ENCODE assay signal across 1 cellular context in the genomic region with DNA sequence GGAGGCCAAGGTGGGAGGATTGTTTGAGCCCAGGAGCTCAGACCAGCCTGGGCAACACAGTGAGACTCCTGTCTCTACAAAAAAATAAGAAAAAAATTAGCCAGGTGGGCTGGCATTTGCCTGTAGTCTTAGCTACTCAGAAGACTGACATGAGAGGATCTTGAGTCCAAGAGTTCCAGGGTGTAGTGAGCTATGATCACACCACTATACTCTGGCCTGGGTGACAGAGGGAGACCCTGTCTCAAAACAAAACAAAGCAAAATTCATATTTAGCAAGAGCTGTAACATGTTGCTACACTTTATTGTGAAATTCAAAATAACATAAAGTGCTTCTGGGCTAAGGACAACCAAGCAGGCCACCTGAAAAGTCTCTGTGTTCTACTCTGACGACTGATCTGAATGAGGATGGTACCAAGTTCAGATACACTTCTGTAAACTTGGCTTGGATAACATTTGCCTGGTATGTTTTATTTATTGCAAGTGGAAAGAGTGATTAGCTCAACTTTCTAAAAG.
TF ChIP-seq lines count a peak whose summit lies in the region.

No MANE protein-coding gene starts in this region.

TF ChIP-seq in HCT116, 20 proteins besides CTCF, POLR2A, EP300 and RAD21 (continued from another document):
- TF ChIP-seq, protein P1, sequence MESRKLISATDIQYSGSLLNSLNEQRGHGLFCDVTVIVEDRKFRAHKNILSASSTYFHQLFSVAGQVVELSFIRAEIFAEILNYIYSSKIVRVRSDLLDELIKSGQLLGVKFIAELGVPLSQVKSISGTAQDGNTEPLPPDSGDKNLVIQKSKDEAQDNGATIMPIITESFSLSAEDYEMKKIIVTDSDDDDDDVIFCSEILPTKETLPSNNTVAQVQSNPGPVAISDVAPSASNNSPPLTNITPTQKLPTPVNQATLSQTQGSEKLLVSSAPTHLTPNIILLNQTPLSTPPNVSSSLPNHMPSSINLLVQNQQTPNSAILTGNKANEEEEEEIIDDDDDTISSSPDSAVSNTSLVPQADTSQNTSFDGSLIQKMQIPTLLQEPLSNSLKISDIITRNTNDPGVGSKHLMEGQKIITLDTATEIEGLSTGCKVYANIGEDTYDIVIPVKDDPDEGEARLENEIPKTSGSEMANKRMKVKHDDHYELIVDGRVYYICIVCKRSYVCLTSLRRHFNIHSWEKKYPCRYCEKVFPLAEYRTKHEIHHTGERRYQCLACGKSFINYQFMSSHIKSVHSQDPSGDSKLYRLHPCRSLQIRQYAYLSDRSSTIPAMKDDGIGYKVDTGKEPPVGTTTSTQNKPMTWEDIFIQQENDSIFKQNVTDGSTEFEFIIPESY (IDR thresholded peaks at IDR 0.05; ENCODE audit: extremely low read depth, insufficient replicate concordance, low read length) = no peak
- TF ChIP-seq CEBPB (IDR thresholded peaks at IDR 0.05; ENCODE audit: low read depth) = no peak
- TF ChIP-seq ATF3 (IDR thresholded peaks at IDR 0.05) = no peak
- no peak for TF ChIP-seq SIN3A (IDR thresholded peaks at IDR 0.05; ENCODE audit: low read depth)
- no peak for TF ChIP-seq EGR1 (IDR thresholded peaks at IDR 0.05; ENCODE audit: low read depth)
- no peak for TF ChIP-seq SRF (IDR thresholded peaks at IDR 0.05; ENCODE audit: low read depth)
- TF ChIP-seq JUND (IDR thresholded peaks at IDR 0.05) = no peak
- TF ChIP-seq EZH2 (IDR thresholded peaks at IDR 0.05) = no peak
- no peak for TF ChIP-seq SP1 (IDR thresholded peaks at IDR 0.05; ENCODE audit: low read depth)
- no peak for TF ChIP-seq ELF1 (IDR thresholded peaks at IDR 0.05; ENCODE audit: borderline replicate concordance, low read depth)
- no peak for TF ChIP-seq ZNF274 (IDR thresholded peaks at IDR 0.05; ENCODE audit: low read depth, low read length)
- no peak for TF ChIP-seq TCF7L2 (IDR thresholded peaks at IDR 0.05; ENCODE audit: borderline replicate concordance, extremely low read depth, insufficient read depth, insufficient read length)
TF ChIP-seq in HCT116: peak in this region for 0.
